In the genomic region with DNA sequence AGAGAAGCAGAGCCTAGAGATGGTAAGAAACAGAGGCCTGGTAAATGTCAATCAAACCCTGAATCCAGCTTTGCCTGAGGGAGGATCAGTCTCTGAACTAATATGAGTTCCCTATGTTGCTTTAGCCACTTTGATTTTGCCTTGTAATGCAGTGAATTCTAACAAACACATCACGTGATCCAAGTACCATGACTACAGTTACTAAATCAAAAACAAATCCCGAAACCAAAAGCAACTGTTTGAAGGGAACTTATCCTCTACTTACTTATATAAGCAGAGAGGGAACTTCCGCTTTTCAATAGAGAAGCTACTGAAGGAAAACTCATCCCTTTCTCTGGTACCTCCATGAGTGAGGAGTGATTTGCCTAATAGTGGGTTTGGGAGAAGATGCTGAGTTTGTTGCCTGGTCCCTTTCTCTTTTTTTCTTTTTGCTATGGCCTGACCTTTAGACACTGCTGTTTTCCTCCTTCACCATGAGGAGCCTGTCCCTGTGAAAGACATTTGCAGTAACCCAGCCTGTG, we compare ENCODE assay signal across 7 cellular contexts. TPM values are rescaled to one million over a fixed set of nuclear protein-coding genes. Genes with fewer than 3 reads are reported as not detected.
DNase-seq lines count a peak whose midpoint lies in the region; ATAC-seq and TF ChIP-seq lines count a peak whose summit lies in the region.

No MANE protein-coding gene starts in this region.

- no peak for TF ChIP-seq CTCF in SU-DHL-6 (IDR thresholded peaks at IDR 0.05; ENCODE audit: insufficient read depth, low read length, poor library complexity, severe bottlenecking)
- TF ChIP-seq CTCF in foreskin fibroblast (IDR thresholded peaks at IDR 0.05; ENCODE audit: low read depth, low read length): no peak
- no peak for TF ChIP-seq CTCF in Calu3 (IDR thresholded peaks at IDR 0.05; ENCODE audit: unreplicated experiment)

- no peaks in the 10 kb centered on the region for H3K36me3 ChIP-seq in SU-DHL-6 (ENCODE audit: low read length)
- H3K36me3 ChIP-seq in skeletal muscle satellite cell (ENCODE audit: insufficient read depth, low read length): no peaks in the 10 kb centered on the region

- H3K27ac ChIP-seq in SU-DHL-6 (ENCODE audit: low read depth, low read length): no peak overlapping the region

- CTCF ChIA-PET in Calu3 (lab: Charles Lee): no interaction called here

- no peak overlapping the region for H3K27ac Mint-ChIP-seq in Calu3 (ENCODE audit: unreplicated experiment)

- BruUV-seq in Calu3 (replicated peaks; lab: Mats Ljungman, UMichigan): no TSS peak

- H3K27me3 Mint-ChIP-seq in Calu3 (ENCODE audit: unreplicated experiment): no peaks in the 10 kb centered on the region

- no peak overlapping the region for H3K4me3 ChIP-seq in SU-DHL-6 (ENCODE audit: insufficient read depth, low read length, poor library complexity, severe bottlenecking)
- no peak overlapping the region for H3K4me3 ChIP-seq in foreskin fibroblast (ENCODE audit: low read depth in 1 of 2, low read length in 2 of 2)
- no peak overlapping the region for H3K4me3 ChIP-seq in skeletal muscle satellite cell (ENCODE audit: low read length)

- DNase-seq in foreskin fibroblast (peak; percentile 28 to 65), NCI-H1436 (lab: John Stamatoyannopoulos, UW) (no peak), Calu3 (no peak)

- H3F3A ChIP-seq in SU-DHL-6 (ENCODE audit: insufficient read depth): 0 out of 2 replicates have a peak, but pooled peaks cover 6% of the 10 kb centered on the region

- no peaks in the 10 kb centered on the region for H3K9me3 Mint-ChIP-seq in Calu3 (ENCODE audit: low read depth, unreplicated experiment)

- H3K4me3 Mint-ChIP-seq in Calu3 (ENCODE audit: low read depth, unreplicated experiment): no peak overlapping the region

- H3K9ac ChIP-seq in SU-DHL-6 (ENCODE audit: low read length) (no peak overlapping the region), skeletal muscle satellite cell (ENCODE audit: low read depth, low read length) (no peak overlapping the region)

- intact Hi-C loops in Calu3 (cut with micrococcal nuclease; ENCODE audit: unreplicated experiment): no loop called here

- no peak overlapping the region for H3K4me2 ChIP-seq in SU-DHL-6 (ENCODE audit: low read depth, low read length, poor library complexity, severe bottlenecking)
- peak overlapping the region; percentile 32 for H3K4me2 ChIP-seq in skeletal muscle satellite cell (ENCODE audit: low read length)

- H3K4me1 Mint-ChIP-seq in Calu3 (ENCODE audit: low read depth, unreplicated experiment): peaks cover 12% of the 10 kb centered on the region

- H4K20me1 ChIP-seq in SU-DHL-6 (ENCODE audit: low read depth, low read length): no peaks in the 10 kb centered on the region

- H3K36me3 Mint-ChIP-seq in Calu3 (ENCODE audit: insufficient read depth, unreplicated experiment): no peaks in the 10 kb centered on the region

- peak overlapping the region; percentile 62 for H2AFZ ChIP-seq in SU-DHL-6 (ENCODE audit: low read depth, low read length, severe bottlenecking)

- H3K27me3 ChIP-seq in SU-DHL-6 (ENCODE audit: low read length): no peaks in the 10 kb centered on the region
- H3K27me3 ChIP-seq in skeletal muscle satellite cell (ENCODE audit: control insufficient read depth, insufficient read depth, low read length): no peaks in the 10 kb centered on the region

- ATAC-seq in GM18520 (IDR thresholded peaks at IDR 0.05; ENCODE audit: unreplicated experiment) (peak; percentile 79), HG02938 (IDR thresholded peaks at IDR 0.05; ENCODE audit: unreplicated experiment) (peak; percentile 92)

- H3K79me2 ChIP-seq in SU-DHL-6 (ENCODE audit: insufficient read depth, low read length): no peaks in the 10 kb centered on the region

- H3K4me1 ChIP-seq in skeletal muscle satellite cell (ENCODE audit: control insufficient read depth, insufficient read depth, low read length): peaks cover 3% of the 10 kb centered on the region

- H3K9me3 ChIP-seq in SU-DHL-6 (ENCODE audit: insufficient read depth, low read length): no peaks in the 10 kb centered on the region
- H3K9me3 ChIP-seq in skeletal muscle satellite cell (replicated peaks; ENCODE audit: low read length): no peaks in the 10 kb centered on the region

- no peaks in the 10 kb centered on the region for H3K9me2 ChIP-seq in SU-DHL-6 (replicated peaks; ENCODE audit: insufficient read depth, low read length)

RNA-seq across cellular contexts. Expression of a gene that starts 7.7 kb away (rescaled TPM):
- total RNA-seq in skeletal muscle satellite cell (2012; rRNA removed): 7.4 and 10.0 TPM in 2 replicates
- 26.0 and 27.8 TPM in 2 replicates for total RNA-seq in Calu3 (2022)

RNA-seq across cellular contexts. Expression of a gene that starts 23.1 kb away (rescaled TPM):
- 18.8 and 19.5 TPM in 2 replicates for total RNA-seq in skeletal muscle satellite cell (2012; rRNA removed)
- total RNA-seq in Calu3 (2022): 41.0 and 41.8 TPM in 2 replicates

Comparison
In these comparisons a context has a peak if more than half of its experiments do, and no peak if none do; other contexts are left out.
1. DNase-seq: peak in foreskin fibroblast (2 of 2); none in NCI-H1436 (single experiment) and Calu3 (single experiment).